ENCODE assay signal across 1 cellular context in genomic region chr20:32006841-32007786, GRCh38.
TF ChIP-seq lines count a peak whose summit lies in the region.

No MANE protein-coding gene starts in this region.

TF ChIP-seq in WTC11, 78 proteins besides CTCF, POLR2A, EP300 and RAD21 (continued from another document):
- TF ChIP-seq FOXK1 (CRISPR knock-in tag; IDR thresholded peaks at IDR 0.05) (no peak), HMGXB4 (CRISPR knock-in tag; IDR thresholded peaks at IDR 0.05) (no peak), ETV6 (CRISPR knock-in tag; IDR thresholded peaks at IDR 0.05) (no peak), PRRX2 (CRISPR knock-in tag; IDR thresholded peaks at IDR 0.05) (no peak), CBFB (CRISPR knock-in tag; IDR thresholded peaks at IDR 0.05; ENCODE audit: low read depth) (no peak), AFF4 (CRISPR knock-in tag; IDR thresholded peaks at IDR 0.05; ENCODE audit: borderline replicate concordance) (no peak), ZBTB43 (CRISPR knock-in tag; IDR thresholded peaks at IDR 0.05) (no peak), JUN (CRISPR knock-in tag; IDR thresholded peaks at IDR 0.05) (no peak), SMAD3 (CRISPR knock-in tag; IDR thresholded peaks at IDR 0.05; ENCODE audit: borderline replicate concordance) (no peak)
